Comparison of ENCODE assay signal across 19 cellular contexts in the genomic region with DNA sequence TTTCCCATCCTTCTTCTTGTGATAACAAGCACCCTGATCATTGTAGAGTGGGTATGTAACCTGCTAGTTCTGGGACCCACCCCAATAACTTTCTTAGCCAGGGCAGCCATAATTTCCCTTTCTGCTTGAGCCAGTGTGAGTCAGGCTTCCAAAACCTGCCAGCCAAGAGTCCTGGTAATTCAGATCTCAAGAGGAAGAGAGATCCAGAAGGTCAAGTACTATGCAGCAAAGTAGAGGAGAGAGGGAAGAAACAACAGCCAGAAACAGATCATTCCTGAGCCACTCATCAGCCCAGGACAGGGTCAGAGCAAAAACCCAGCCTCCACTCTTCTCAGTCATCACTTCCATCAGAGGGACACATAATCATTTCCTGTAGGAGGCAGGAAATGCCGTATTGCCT.
"Had no signal": no experiment of that assay in that cellular context is flagged by ENCODE, and none has a peak within 500 bp of the region (broad histone marks: within the 10 kb centered on the region; RNA-seq: fewer than 3 reads in every experiment).

No MANE protein-coding gene starts in this region.

- H3K4me1 ChIP-seq: adrenal gland, foreskin keratinocyte, parathyroid adenoma, upper lobe of left lung had no signal

- ATAC-seq: activated naive CD4-positive, alpha-beta T cell treated with anti-CD3 and anti-CD28 coated beads, Interleukin-2, amount 50 U/mL, for 72 hours; foreskin keratinocyte; natural killer cell treated with Interleukin-12 subunit alpha and Interleukin-12 subunit beta and Interleukin-15 and Interleukin-18, amount 100 ng/mL, for 72 hours had no signal

- H3K27me3 ChIP-seq: adrenal gland, foreskin keratinocyte, sigmoid colon, upper lobe of left lung had no signal

- H3K27ac ChIP-seq: adrenal gland, foreskin keratinocyte, neutrophil, parathyroid adenoma, upper lobe of left lung, VCaP had no signal

- H3K36me3 ChIP-seq: adrenal gland, neutrophil, sigmoid colon, upper lobe of left lung had no signal

- DNase-seq: activated CD4-positive, CD25-positive, alpha-beta regulatory T cell treated with anti-CD3 and anti-CD28 coated beads, Interleukin-2, amount 50 U/mL, for 72 hours; activated CD8-positive, alpha-beta memory T cell treated with anti-CD3 and anti-CD28 coated beads for 24 hours; activated CD8-positive, alpha-beta memory T cell treated with anti-CD3 and anti-CD28 coated beads, Interleukin-2, amount 50 U/mL, for 48 hours; activated effector memory CD4-positive, alpha-beta T cell treated with anti-CD3 and anti-CD28 coated beads, Interleukin-2, amount 50 U/mL, for 16 hours; activated T-cell treated with anti-CD3 and anti-CD28 coated beads, Interleukin-2, amount 50 U/mL, for 48 hours; adrenal gland; effector memory CD4-positive, alpha-beta T cell; foreskin keratinocyte; hippocampal formation; sigmoid colon; stimulated activated CD8-positive, alpha-beta memory T cell treated with anti-CD3 and anti-CD28 coated beads, Interleukin-4, amount 100 ng/mL, for 48 hours; stimulated activated naive CD4-positive, alpha-beta T cell; T-helper 2 cell had no signal

- H3K4me3 ChIP-seq: adrenal gland, sigmoid colon, upper lobe of left lung had no signal

- H3K9ac ChIP-seq: parathyroid adenoma had no signal

- H3K9me3 ChIP-seq: adrenal gland, neutrophil, sigmoid colon had no signal
